Comparison of ENCODE assay signal across 24 cellular contexts in the genomic region with DNA sequence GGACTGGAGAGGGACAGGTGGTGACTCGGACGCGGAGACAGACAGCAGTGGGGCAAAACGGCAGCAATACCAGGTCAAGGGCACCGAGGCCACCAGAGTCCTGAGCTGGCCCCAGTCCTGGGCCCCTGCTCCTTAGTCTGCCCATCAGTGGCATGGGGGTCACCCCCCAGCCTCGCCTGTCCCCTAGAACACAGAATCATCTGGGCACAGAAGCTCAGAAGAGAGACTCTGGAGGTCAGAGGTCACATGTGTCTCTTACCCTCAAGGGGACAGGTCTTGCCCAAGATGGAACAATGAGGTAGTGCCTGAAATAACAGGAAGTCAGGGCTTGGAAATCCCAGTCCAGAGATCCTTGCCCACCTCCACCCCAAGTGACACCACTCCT. TPM values are rescaled to one million over a fixed set of nuclear protein-coding genes. Genes with fewer than 3 reads are reported as not detected.
"Had no signal": no experiment of that assay in that cellular context is flagged by ENCODE, and none has a peak within 500 bp of the region (broad histone marks: within the 10 kb centered on the region; RNA-seq: fewer than 3 reads in every experiment).

No MANE protein-coding gene starts in this region.

- H3K4me3 Mint-ChIP-seq: activated CD4-positive, alpha-beta memory T cell treated with anti-CD3 and anti-CD28 coated beads for 36 hours; activated CD4-positive, alpha-beta T cell treated with anti-CD3 and anti-CD28 coated beads, Interleukin-2, amount 10 ng/mL, durations not matched to agents 24 days and 14 days; activated naive CD4-positive, alpha-beta T cell treated with anti-CD3 and anti-CD28 coated beads, Interleukin-2, amount 10 ng/mL, durations not matched to agents 7 days and 5 days; activated naive CD8-positive, alpha-beta T cell treated with anti-CD3 and anti-CD28 coated beads, Interleukin-2, amount 10 ng/mL, durations not matched to agents 7 days and 5 days; activated T-cell treated with anti-CD3 and anti-CD28 coated beads, Interleukin-2, amount 50 U/mL, for 24 hours; dendritic cell treated with granulocyte-macrophage colony-stimulating factor and Interleukin-4, amounts not matched to agents 40 ng/mL and 50 ng/mL, for 4 days; natural killer cell had no signal

- H3K27me3 ChIP-seq: ascending aorta, brain microvascular endothelial cell, ovary, sigmoid colon, suprapubic skin, uterus had no signal

- H3K36me3 Mint-ChIP-seq: activated CD4-positive, alpha-beta memory T cell treated with anti-CD3 and anti-CD28 coated beads for 36 hours; activated naive CD4-positive, alpha-beta T cell treated with anti-CD3 and anti-CD28 coated beads, Interleukin-2, amount 10 ng/mL, durations not matched to agents 7 days and 5 days; activated naive CD8-positive, alpha-beta T cell treated with anti-CD3 and anti-CD28 coated beads, Interleukin-2, amount 10 ng/mL, durations not matched to agents 7 days and 5 days; natural killer cell had no signal

- H3K9me3 Mint-ChIP-seq: activated CD4-positive, alpha-beta memory T cell treated with anti-CD3 and anti-CD28 coated beads for 36 hours; activated CD4-positive, alpha-beta T cell treated with anti-CD3 and anti-CD28 coated beads, Interleukin-2, amount 10 ng/mL, durations not matched to agents 24 days and 14 days; activated naive CD4-positive, alpha-beta T cell treated with anti-CD3 and anti-CD28 coated beads, Interleukin-2, amount 10 ng/mL, durations not matched to agents 7 days and 5 days; activated naive CD8-positive, alpha-beta T cell treated with anti-CD3 and anti-CD28 coated beads, Interleukin-2, amount 10 ng/mL, durations not matched to agents 7 days and 5 days; activated T-cell treated with anti-CD3 and anti-CD28 coated beads, Interleukin-2, amount 50 U/mL, for 24 hours; dendritic cell treated with granulocyte-macrophage colony-stimulating factor and Interleukin-4, amounts not matched to agents 40 ng/mL and 50 ng/mL, for 4 days; natural killer cell had no signal

- H3K27me3 Mint-ChIP-seq: activated T-cell treated with anti-CD3 and anti-CD28 coated beads, Interleukin-2, amount 50 U/mL, for 24 hours had no signal

- DNase-seq: activated CD4-positive, alpha-beta memory T cell treated with anti-CD3 and anti-CD28 coated beads for 36 hours; activated CD4-positive, alpha-beta T cell treated with anti-CD3 and anti-CD28 coated beads, Interleukin-2, amount 10 ng/mL, durations not matched to agents 24 days and 14 days; activated CD4-positive, CD25-positive, alpha-beta regulatory T cell treated with anti-CD3 and anti-CD28 coated beads, Interleukin-2, amount 50 U/mL, for 72 hours; activated CD8-positive, alpha-beta memory T cell treated with anti-CD3 and anti-CD28 coated beads, Interleukin-2, amount 50 U/mL, for 48 hours; activated gamma-delta T cell; activated naive CD4-positive, alpha-beta T cell treated with anti-CD3 and anti-CD28 coated beads, Interleukin-2, amount 10 ng/mL, durations not matched to agents 7 days and 5 days; activated naive CD8-positive, alpha-beta T cell treated with anti-CD3 and anti-CD28 coated beads, Interleukin-2, amount 10 ng/mL, durations not matched to agents 7 days and 5 days; activated T-cell treated with anti-CD3 and anti-CD28 coated beads, Interleukin-2, amount 50 U/mL, for 24 hours; brain microvascular endothelial cell; effector CD8-positive, alpha-beta T cell; midbrain; natural killer cell; ovary; sigmoid colon; stimulated activated naive CD4-positive, alpha-beta T cell; T1000; trophoblast cell; uterus had no signal

- H3K4me1 Mint-ChIP-seq: activated CD4-positive, alpha-beta T cell treated with anti-CD3 and anti-CD28 coated beads, Interleukin-2, amount 10 ng/mL, durations not matched to agents 24 days and 14 days; activated naive CD4-positive, alpha-beta T cell treated with anti-CD3 and anti-CD28 coated beads, Interleukin-2, amount 10 ng/mL, durations not matched to agents 7 days and 5 days; natural killer cell had no signal

- H3K9me3 ChIP-seq: ascending aorta, gastroesophageal sphincter, ovary, sigmoid colon, suprapubic skin, uterus had no signal

- H3K4me1 ChIP-seq: ascending aorta, gastroesophageal sphincter, sigmoid colon, suprapubic skin, uterus had no signal

- H3K27ac Mint-ChIP-seq: activated CD4-positive, alpha-beta memory T cell treated with anti-CD3 and anti-CD28 coated beads for 36 hours; activated naive CD4-positive, alpha-beta T cell treated with anti-CD3 and anti-CD28 coated beads, Interleukin-2, amount 10 ng/mL, durations not matched to agents 7 days and 5 days; activated naive CD8-positive, alpha-beta T cell treated with anti-CD3 and anti-CD28 coated beads, Interleukin-2, amount 10 ng/mL, durations not matched to agents 7 days and 5 days; activated T-cell treated with anti-CD3 and anti-CD28 coated beads, Interleukin-2, amount 50 U/mL, for 24 hours; dendritic cell treated with granulocyte-macrophage colony-stimulating factor and Interleukin-4, amounts not matched to agents 40 ng/mL and 50 ng/mL, for 4 days; natural killer cell had no signal

- ATAC-seq: gastroesophageal sphincter, natural killer cell had no signal

- H3K27ac ChIP-seq: ascending aorta, brain microvascular endothelial cell, gastroesophageal sphincter, ovary, sigmoid colon, suprapubic skin, uterus had no signal

- H3K36me3 ChIP-seq: ascending aorta, brain microvascular endothelial cell, gastroesophageal sphincter, ovary, sigmoid colon, suprapubic skin, uterus had no signal

- H3K4me3 ChIP-seq: ascending aorta, gastroesophageal sphincter, ovary, sigmoid colon, smooth muscle cell, suprapubic skin, uterus had no signal

RNA-seq across cellular contexts. Expression of gene PDE2A, which starts 20.6 kb away (rescaled TPM):
- total RNA-seq: chondrocyte, smooth muscle cell had no signal
